In the genomic region with DNA sequence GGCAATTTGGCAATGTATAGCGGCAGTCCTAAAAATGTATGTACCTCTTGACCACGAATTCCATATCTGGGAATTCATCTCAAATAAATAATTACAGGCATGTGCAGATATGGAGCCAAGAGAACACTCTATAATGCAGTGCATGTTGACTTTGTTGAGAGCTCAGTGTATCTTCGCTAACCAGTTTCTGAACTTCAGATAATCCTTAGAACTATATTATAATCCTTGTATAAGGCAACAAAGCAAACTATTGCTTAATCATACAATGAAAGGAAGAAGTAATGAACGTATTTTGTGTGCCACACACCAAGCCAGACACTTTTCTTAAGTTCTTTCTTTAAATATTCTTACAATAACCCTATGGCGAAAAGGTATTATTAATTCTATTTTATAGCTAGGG, we compare ENCODE assay signal across 10 cellular contexts.
DNase-seq lines count a peak whose midpoint lies in the region; ATAC-seq and TF ChIP-seq lines count a peak whose summit lies in the region.
"Had no signal": no experiment of that assay in that cellular context is flagged by ENCODE, and none has a peak within 500 bp of the region (broad histone marks: within the 10 kb centered on the region; RNA-seq: fewer than 3 reads in every experiment).

No MANE protein-coding gene starts in this region.

- CTCF ChIA-PET in naive thymus-derived CD4-positive, alpha-beta T cell (lab: Charles Lee) = interaction anchor here (0.6 to 3.2 kb wide), 15 partner anchors 8 to 641 kb away, joined by 3 to 8 read pairs (median 4); no protein-coding TSS in a partner anchor

- H3K27me3 Mint-ChIP-seq in T-helper 1 cell treated with Interleukin-12 subunit alpha and Interleukin-12 subunit beta and Interleukin-4 antibody, amounts not matched to agents 30 μg/mL and 1 μg/mL, for 36 hours (ENCODE audit: low read depth) = no peaks in the 10 kb centered on the region
- H3K27me3 Mint-ChIP-seq in T-helper 17 cell = peaks cover 26% of the 10 kb centered on the region
- peaks cover 0 to 38% (median 7%) of the 10 kb centered on the region in 5 donors for H3K27me3 Mint-ChIP-seq in naive thymus-derived CD4-positive, alpha-beta T cell

- H3K4me1 ChIP-seq in hepatocyte (ENCODE audit: insufficient read depth) = peaks cover 12% of the 10 kb centered on the region
- H3K4me1 ChIP-seq in naive thymus-derived CD4-positive, alpha-beta T cell (ENCODE audit: control insufficient read depth in 2 of 2, insufficient read depth in 2 of 2, low read length in 2 of 2) = no peaks in the 10 kb centered on the region

- peaks cover 13% of the 10 kb centered on the region for H3K9me3 Mint-ChIP-seq in T-helper 1 cell treated with Interleukin-12 subunit alpha and Interleukin-12 subunit beta and Interleukin-4 antibody, amounts not matched to agents 30 μg/mL and 1 μg/mL, for 36 hours
- peaks cover 0 to 23% of the 10 kb centered on the region in 2 donors for H3K9me3 Mint-ChIP-seq in activated naive CD4-positive, alpha-beta T cell treated with anti-CD3 and anti-CD28 coated beads, Interleukin-2, amount 50 U/mL, for 72 hours
- peaks cover 0 to 5% (median 0%) of the 10 kb centered on the region in 11 donors for H3K9me3 Mint-ChIP-seq in naive thymus-derived CD4-positive, alpha-beta T cell

- intact Hi-C loops in Right ventricle myocardium inferior (cut with DNase I) = loop anchor here (5.0 kb wide), 2 partner anchors 240 to 330 kb away; a partner anchor contains a TSS
- intact Hi-C loops in naive thymus-derived CD4-positive, alpha-beta T cell (cut with micrococcal nuclease) = loop anchor here (1.0 to 5.0 kb wide), 7 partner anchors 94 to 640 kb away; no protein-coding TSS in a partner anchor

- peaks cover 56% of the 10 kb centered on the region for H3K4me1 Mint-ChIP-seq in T-helper 1 cell treated with Interleukin-12 subunit alpha and Interleukin-12 subunit beta and Interleukin-4 antibody, amounts not matched to agents 30 μg/mL and 1 μg/mL, for 36 hours (ENCODE audit: low read depth)
- peaks cover 22% of the 10 kb centered on the region for H3K4me1 Mint-ChIP-seq in T-helper 17 cell
- H3K4me1 Mint-ChIP-seq in naive thymus-derived CD4-positive, alpha-beta T cell = peaks cover 0 to 66% (median 6%) of the 10 kb centered on the region in 7 donors

- peak overlapping the region; percentile 60 for H3K27ac ChIP-seq in hepatocyte
- H3K27ac ChIP-seq in naive thymus-derived CD4-positive, alpha-beta T cell (ENCODE audit: low read depth, low read length) = no peak overlapping the region
- H3K27ac ChIP-seq: C4-2B had no signal

- H3K9me2 ChIP-seq in hepatocyte (replicated peaks; ENCODE audit: insufficient read depth) = no peaks in the 10 kb centered on the region

- H3K27me3 ChIP-seq in hepatocyte = no peaks in the 10 kb centered on the region
- no peaks in the 10 kb centered on the region for H3K27me3 ChIP-seq in naive thymus-derived CD4-positive, alpha-beta T cell (ENCODE audit: control insufficient read depth in 2 of 2, insufficient read depth in 2 of 2, low read length in 2 of 2)

- no peak overlapping the region for H3K4me3 Mint-ChIP-seq in T-helper 1 cell treated with Interleukin-12 subunit alpha and Interleukin-12 subunit beta and Interleukin-4 antibody, amounts not matched to agents 30 μg/mL and 1 μg/mL, for 36 hours
- H3K4me3 Mint-ChIP-seq in T-helper 17 cell = no peak overlapping the region
- peak overlapping the region in 1 of 10 donors; percentile 5 for H3K4me3 Mint-ChIP-seq in naive thymus-derived CD4-positive, alpha-beta T cell

- no peaks in the 10 kb centered on the region for H3K79me2 ChIP-seq in hepatocyte

- no peak overlapping the region for H2AFZ ChIP-seq in hepatocyte

- H3K4me3 ChIP-seq in hepatocyte = no peak overlapping the region
- no peak overlapping the region for H3K4me3 ChIP-seq in naive thymus-derived CD4-positive, alpha-beta T cell (ENCODE audit: low read length)

- DNase-seq in T-helper 1 cell = no peak
- no peak for DNase-seq in activated naive CD4-positive, alpha-beta T cell treated with anti-CD3 and anti-CD28 coated beads, Interleukin-2, amount 50 U/mL, for 72 hours (ENCODE audit: low spot score in 2 of 2)
- no peak for DNase-seq in activated naive CD4-positive, alpha-beta T cell treated with anti-CD3 and anti-CD28 coated beads, Interleukin-2, amount 50 U/mL, for 16 hours
- DNase-seq in T-helper 17 cell = no peak
- DNase-seq in hepatocyte (ENCODE audit: low spot score) = no peak
- DNase-seq in Right ventricle myocardium inferior (ENCODE audit: missing footprints) = no peak
- DNase-seq in naive thymus-derived CD4-positive, alpha-beta T cell = no peak
- DNase-seq: NCI-H510A had no signal

- POLR2A ChIA-PET in naive thymus-derived CD4-positive, alpha-beta T cell (lab: Charles Lee) = interaction anchor here (0.7 kb wide), 1 partner anchor 238 kb away, joined by 4 read pairs; no protein-coding TSS in a partner anchor

- no peak for ATAC-seq in activated naive CD4-positive, alpha-beta T cell treated with anti-CD3 and anti-CD28 coated beads, Interleukin-2, amount 50 U/mL, for 72 hours
- ATAC-seq in T-helper 17 cell (no peak), Right ventricle myocardium inferior (no peak)
- ATAC-seq in naive thymus-derived CD4-positive, alpha-beta T cell = no peak

- H3K4me2 ChIP-seq in hepatocyte = no peak overlapping the region

- no peak for TF ChIP-seq CTCF in hepatocyte (IDR thresholded peaks at IDR 0.05; ENCODE audit: poor library complexity)

- H3K36me3 Mint-ChIP-seq in T-helper 1 cell treated with Interleukin-12 subunit alpha and Interleukin-12 subunit beta and Interleukin-4 antibody, amounts not matched to agents 30 μg/mL and 1 μg/mL, for 36 hours (ENCODE audit: low read depth) = peaks cover 9% of the 10 kb centered on the region
- H3K36me3 Mint-ChIP-seq in activated naive CD4-positive, alpha-beta T cell treated with anti-CD3 and anti-CD28 coated beads, Interleukin-2, amount 50 U/mL, for 72 hours = peaks cover 9 to 38% of the 10 kb centered on the region in 2 donors
- no peaks in the 10 kb centered on the region for H3K36me3 Mint-ChIP-seq in T-helper 17 cell (ENCODE audit: low read depth)
- H3K36me3 Mint-ChIP-seq in naive thymus-derived CD4-positive, alpha-beta T cell = peaks cover 0 to 9% (median 0%) of the 10 kb centered on the region in 5 donors

- no peaks in the 10 kb centered on the region for H4K20me1 ChIP-seq in hepatocyte (ENCODE audit: insufficient read depth, poor library complexity, severe bottlenecking)

- H3K9me3 ChIP-seq in T-helper 17 cell (ENCODE audit: control insufficient read depth, low read length, poor library complexity, severe bottlenecking) (no peaks in the 10 kb centered on the region), hepatocyte (ENCODE audit: low read depth) (no peaks in the 10 kb centered on the region)
- H3K9me3 ChIP-seq in naive thymus-derived CD4-positive, alpha-beta T cell (ENCODE audit: control insufficient read depth in 2 of 3, low read length in 3 of 3) = no peaks in the 10 kb centered on the region

- H3K36me3 ChIP-seq in hepatocyte (replicated peaks; ENCODE audit: insufficient read depth, low read depth) = no peaks in the 10 kb centered on the region
- H3K36me3 ChIP-seq in naive thymus-derived CD4-positive, alpha-beta T cell (ENCODE audit: control insufficient read depth in 2 of 3, insufficient read depth in 3 of 3, low read length in 3 of 3) = no peaks in the 10 kb centered on the region

- WGBS in hepatocyte (ENCODE audit: low lambda C conversion rate, missing lambda C conversion rate) = 73% methylated on average over 5 of the region's 5 CpGs

- peak overlapping the region; percentile 78 for H3K27ac Mint-ChIP-seq in T-helper 1 cell treated with Interleukin-12 subunit alpha and Interleukin-12 subunit beta and Interleukin-4 antibody, amounts not matched to agents 30 μg/mL and 1 μg/mL, for 36 hours
- H3K27ac Mint-ChIP-seq in activated naive CD4-positive, alpha-beta T cell treated with anti-CD3 and anti-CD28 coated beads, Interleukin-2, amount 50 U/mL, for 72 hours = peak overlapping the region; percentile 59 to 80
- H3K27ac Mint-ChIP-seq in T-helper 17 cell = peak overlapping the region; percentile 88
- H3K27ac Mint-ChIP-seq in naive thymus-derived CD4-positive, alpha-beta T cell = peak overlapping the region in 1 of 9 donors; percentile 71
